9 cellular contexts compared by ENCODE assay signal in genomic region chr11:120394119-120394518, GRCh38.
"Had no signal": no experiment of that assay in that cellular context is flagged by ENCODE, and none has a peak within 500 bp of the region (broad histone marks: within the 10 kb centered on the region; RNA-seq: fewer than 3 reads in every experiment).

No MANE protein-coding gene starts in this region.

- DNase-seq: GM23248, GOT3, H7, HFFc6, IMR-90, KBM-7 had no signal

- H3K9ac ChIP-seq: GM23248 had no signal

- H3K9me3 ChIP-seq: HAP-1 had no signal

- H3K36me3 ChIP-seq: HAP-1 had no signal

- H2AFZ ChIP-seq: GM23248 had no signal

- H3K27ac Mint-ChIP-seq: HFFc6 had no signal

- ATAC-seq: HCT116 had no signal

- H3K27ac ChIP-seq: GM23248, HL-60 had no signal

- H3K4me3 Mint-ChIP-seq: HFFc6 had no signal

- H3K4me3 ChIP-seq: GM23248, HAP-1 had no signal
